ENCODE assay signal across 21 cellular contexts in genomic region chr9:91935066-91935729, GRCh38. TPM values are rescaled to one million over a fixed set of nuclear protein-coding genes. Genes with fewer than 3 reads are reported as not detected.
A peak's percentile ranks its signal among the peaks of the same experiment; 100 is the strongest.
DNase-seq lines count a peak whose midpoint lies in the region; ATAC-seq, FAIRE-seq and TF ChIP-seq lines count a peak whose summit lies in the region.
"Had no signal": no experiment of that assay in that cellular context is flagged by ENCODE, and none has a peak within 500 bp of the region (broad histone marks: within the 10 kb centered on the region; RNA-seq: fewer than 3 reads in every experiment).

No MANE protein-coding gene starts in this region.

- H3K27me3 ChIP-seq in fibroblast of lung (ENCODE audit: control insufficient read depth, insufficient read depth, low read length) (no peaks in the 10 kb centered on the region), trophoblast cell (ENCODE audit: insufficient read depth, low read length) (no peaks in the 10 kb centered on the region), tibial nerve (no peaks in the 10 kb centered on the region)
- H3K27me3 ChIP-seq: adrenal gland, colonic mucosa had no signal

- no peak for FAIRE-seq in frontal cortex (lab: Jason Lieb, UNC)
- FAIRE-seq: HepG2 had no signal

- H4K91ac ChIP-seq in trophoblast cell (ENCODE audit: low read depth, low read length), result no peak overlapping the region

- TF ChIP-seq CTCF in fibroblast of lung (conservative IDR thresholded peaks at IDR 0.05 in 1 of 2, IDR thresholded peaks at IDR 0.05 in 1 of 2; ENCODE audit: low read depth in 1 of 2, low read length in 2 of 2) (no peak), tibial nerve (IDR thresholded peaks at IDR 0.05) (no peak)

- no peaks in the 10 kb centered on the region for H4K20me1 ChIP-seq in fibroblast of lung (ENCODE audit: control insufficient read depth, extremely low read depth, insufficient read depth, low read length)

- H3K9ac ChIP-seq in fibroblast of lung (ENCODE audit: insufficient read depth, low read length) (no peak overlapping the region), trophoblast cell (ENCODE audit: low read length) (no peak overlapping the region)

- H3K27ac ChIP-seq in fibroblast of lung (ENCODE audit: insufficient read depth, low read length) (no peak overlapping the region), trophoblast cell (ENCODE audit: low read depth, low read length) (no peak overlapping the region), tibial nerve (no peak overlapping the region)
- H3K27ac ChIP-seq: adrenal gland, colonic mucosa, HL-60, left ventricle myocardium inferior had no signal

- no peaks in the 10 kb centered on the region for H3K36me3 ChIP-seq in fibroblast of lung (ENCODE audit: control insufficient read depth, insufficient read depth, low read length)
- H3K36me3 ChIP-seq in trophoblast cell (ENCODE audit: control insufficient read depth in 1 of 2, insufficient read depth in 2 of 2, low read length in 2 of 2), result no peaks in the 10 kb centered on the region
- H3K36me3 ChIP-seq in tibial nerve, result no peaks in the 10 kb centered on the region
- H3K36me3 ChIP-seq: adrenal gland, colonic mucosa, left ventricle myocardium inferior had no signal

- no peak overlapping the region for H4K8ac ChIP-seq in trophoblast cell (ENCODE audit: low read depth, low read length)

- H3K4me3 ChIP-seq in fibroblast of lung (replicated peaks in 1 of 4; ENCODE audit: control extremely low read depth in 1 of 4, insufficient read depth in 1 of 4, low read depth in 3 of 4, low read length in 4 of 4) (no peak overlapping the region), trophoblast cell (ENCODE audit: low read depth, low read length) (no peak overlapping the region), tibial nerve (no peak overlapping the region)
- H3K4me3 ChIP-seq: adrenal gland, colonic mucosa, left ventricle myocardium inferior had no signal

- no peak for TF ChIP-seq POLR2A in tibial nerve (IDR thresholded peaks at IDR 0.05)

- H3K18ac ChIP-seq in trophoblast cell (ENCODE audit: low read length), result peak overlapping the region; percentile 32

- no peaks in the 10 kb centered on the region for H3K79me1 ChIP-seq in trophoblast cell (ENCODE audit: low read length)

- no peak for ATAC-seq in GM21360 (IDR thresholded peaks at IDR 0.05; ENCODE audit: unreplicated experiment)
- ATAC-seq: HepG2, WTC11 had no signal

- H3K14ac ChIP-seq in trophoblast cell (ENCODE audit: low read length), result no peak overlapping the region

- H3K23ac ChIP-seq in trophoblast cell (ENCODE audit: low read length), result no peak overlapping the region

- no peak overlapping the region for H2BK5ac ChIP-seq in trophoblast cell (ENCODE audit: low read depth, low read length, poor library complexity)

- H3K4ac ChIP-seq in trophoblast cell (ENCODE audit: low read depth, low read length), result no peak overlapping the region

- H3K4me1 ChIP-seq in fibroblast of lung (ENCODE audit: control insufficient read depth, extremely low read depth, insufficient read depth, low read length) (peaks cover 2% of the 10 kb centered on the region), trophoblast cell (ENCODE audit: control insufficient read depth in 1 of 2, insufficient read depth in 2 of 2, low read length in 2 of 2) (no peaks in the 10 kb centered on the region), tibial nerve (no peaks in the 10 kb centered on the region)
- H3K4me1 ChIP-seq: colonic mucosa, left ventricle myocardium inferior had no signal

- H3K4me2 ChIP-seq in fibroblast of lung (ENCODE audit: extremely low read depth, insufficient read depth, low read length) (peak overlapping the region; percentile 59), trophoblast cell (ENCODE audit: low read length) (no peak overlapping the region)

- no peak for TF ChIP-seq EP300 in tibial nerve (IDR thresholded peaks at IDR 0.05)

- DNase-seq in ELF-1 (ENCODE audit: low read depth, low spot score) (peak; percentile 89), NCI-H345 treated with DMSO at 0.1 percent for 48 hours (lab: John Stamatoyannopoulos, UW; ENCODE audit: unreplicated experiment) (peak; percentile 36), fibroblast of lung (ENCODE audit: low read depth in 2 of 2) (no peak), trophoblast cell (no peak), frontal cortex (ENCODE audit: low spot score in 2 of 2) (no peak), tibial nerve (ENCODE audit: low spot score in 2 of 2) (no peak)
- no peak for DNase-seq in stimulated activated naive CD4-positive, alpha-beta T cell treated with Interleukin-2 at 50 U/mL for 16 hours (lab: John Stamatoyannopoulos, UW)
- DNase-seq: activated CD4-positive, alpha-beta memory T cell treated with anti-CD3 and anti-CD28 coated beads, Interleukin-2, amount 10 ng/mL, durations not matched to agents 7 days and 5 days; activated gamma-delta T cell treated with Interleukin-2 at 50 U/mL for 16 hours; adrenal gland; CD4-positive, CD25-positive, alpha-beta regulatory T cell; colonic mucosa; left ventricle myocardium inferior; NCI-H1092 treated with DMSO at 0.1 percent for 48 hours; NCI-H2081; NCI-H524 treated with DMSO at 0.1 percent for 48 hours; T-helper 9 cell had no signal

- WGBS in trophoblast cell (ENCODE audit: extremely low coverage, insufficient coverage, insufficient read length), result no CpG with 5 or more reads among the region's 12 CpGs
- 72 to 78% methylated on average over 12 of the region's 12 CpGs for WGBS in tibial nerve, 2 donors

- H2BK120ac ChIP-seq in trophoblast cell (ENCODE audit: insufficient read depth, low read length, poor library complexity), result no peak overlapping the region

- H2AK5ac ChIP-seq in trophoblast cell (ENCODE audit: low read length), result no peak overlapping the region

- H3K79me2 ChIP-seq in fibroblast of lung (ENCODE audit: control insufficient read depth, insufficient read depth, low read length), result no peaks in the 10 kb centered on the region
- no peaks in the 10 kb centered on the region for H3K79me2 ChIP-seq in trophoblast cell (ENCODE audit: control insufficient read depth, insufficient read depth, low read length, poor library complexity)

- H3K9me3 ChIP-seq in fibroblast of lung (ENCODE audit: control insufficient read depth, insufficient read depth, low read depth, low read length), result no peaks in the 10 kb centered on the region
- H3K9me3 ChIP-seq in trophoblast cell (ENCODE audit: insufficient read depth, low read depth, low read length), result peaks cover 1% of the 10 kb centered on the region
- peaks cover 0 to 22% (median 9%) of the 10 kb centered on the region in 4 donors for H3K9me3 ChIP-seq in tibial nerve

- no peak overlapping the region for H2BK12ac ChIP-seq in trophoblast cell (ENCODE audit: low read length)

- H4K12ac ChIP-seq in trophoblast cell (ENCODE audit: low read depth, low read length), result no peak overlapping the region

- H2AFZ ChIP-seq in fibroblast of lung (ENCODE audit: low read length) (no peak overlapping the region), trophoblast cell (ENCODE audit: insufficient read depth, low read length, poor library complexity) (no peak overlapping the region)

RNA-seq across cellular contexts. Expression of gene ROR2, which starts 14.8 kb away (rescaled TPM):
- total RNA-seq in fibroblast of lung (27.9 and 39.5 TPM in 2 replicates), frontal cortex (0.82 TPM), tibial nerve (1 to 10 TPM; 1.8 to 4.2 (median 2.7) TPM)
- polyA plus RNA-seq in fibroblast of lung, result 2.3 and 10.9 TPM in 2 replicates
- 2.9 and 15.6 TPM in 2 replicates for polyA plus RNA-seq in fibroblast of lung (2012)
- polyA minus RNA-seq in fibroblast of lung (ENCODE audit: low replicate concordance), result 8.7 and 34.6 TPM in 2 replicates
- 2.2 and 2.3 TPM in 2 replicates for polyA plus RNA-seq in trophoblast cell (2013)
- total RNA-seq: HepG2 had no signal
- polyA plus RNA-seq: CD4-positive, CD25-positive, alpha-beta regulatory T cell; HepG2 had no signal

Comparison
In these comparisons a context has a peak if more than half of its experiments do, and no peak if none do; other contexts are left out.
1. DNase-seq: peak in ELF-1 (single experiment) and NCI-H345 treated with DMSO at 0.1 percent for 48 hours (single experiment); none in fibroblast of lung (0 of 2), trophoblast cell (0 of 2), frontal cortex (0 of 2), tibial nerve (0 of 2) and stimulated activated naive CD4-positive, alpha-beta T cell treated with Interleukin-2 at 50 U/mL for 16 hours (single experiment).